ENCODE assay signal across 20 cellular contexts in the genomic region with DNA sequence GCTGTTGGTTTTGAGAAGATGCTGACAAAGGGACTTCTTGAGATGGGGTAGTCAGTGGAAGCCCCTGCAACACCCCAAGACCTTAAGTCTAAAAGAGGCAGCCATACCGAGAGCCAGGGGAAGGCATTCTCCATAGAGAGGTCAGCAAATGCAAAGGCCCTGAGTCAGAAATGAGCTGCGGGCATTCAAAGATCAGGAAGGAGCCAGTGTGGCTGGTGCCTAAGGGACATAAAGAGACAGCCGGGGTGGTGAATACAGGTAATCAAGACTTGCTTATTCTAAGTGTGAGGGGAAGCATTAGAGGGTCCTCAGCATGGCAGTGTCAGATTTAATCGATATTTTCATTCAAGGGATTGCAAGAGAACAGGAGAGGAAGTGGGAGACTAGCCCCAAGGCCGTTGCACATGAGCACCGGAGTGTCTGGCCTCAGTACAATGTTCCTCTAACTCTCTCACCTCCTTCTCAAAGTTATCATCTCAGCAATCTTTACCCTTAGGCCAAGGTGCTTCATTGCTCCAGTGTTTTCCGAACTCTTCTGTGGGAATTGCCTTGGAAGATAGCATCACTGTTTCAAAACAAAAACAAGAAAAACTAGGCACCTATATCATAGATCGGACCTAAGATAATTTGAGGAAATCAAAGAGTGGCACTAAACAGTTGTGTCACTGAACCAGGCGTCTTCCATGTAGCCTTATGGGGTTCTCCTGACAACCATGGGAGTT.
"Had no signal": no experiment of that assay in that cellular context is flagged by ENCODE, and none has a peak within 500 bp of the region (broad histone marks: within the 10 kb centered on the region; RNA-seq: fewer than 3 reads in every experiment).

No MANE protein-coding gene starts in this region.

- FAIRE-seq: astrocyte had no signal

- H3K4me1 Mint-ChIP-seq: activated CD4-positive, alpha-beta T cell treated with anti-CD3 and anti-CD28 coated beads for 36 hours; activated CD4-positive, alpha-beta T cell treated with anti-CD3 and anti-CD28 coated beads, Interleukin-2, amount 10 ng/mL, durations not matched to agents 7 days and 5 days; WTC11 had no signal

- H3K36me3 ChIP-seq: adrenal gland, SJCRH30 had no signal

- H2AFZ ChIP-seq: PC-9 had no signal

- H3K4me3 Mint-ChIP-seq: activated CD4-positive, alpha-beta T cell treated with anti-CD3 and anti-CD28 coated beads for 36 hours; activated CD4-positive, alpha-beta T cell treated with anti-CD3 and anti-CD28 coated beads, Interleukin-2, amount 10 ng/mL, durations not matched to agents 7 days and 5 days; activated CD8-positive, alpha-beta T cell treated with anti-CD3 and anti-CD28 coated beads, Interleukin-2, amount 10 ng/mL, durations not matched to agents 7 days and 5 days; activated naive CD4-positive, alpha-beta T cell treated with anti-CD3 and anti-CD28 coated beads for 36 hours; activated T-cell treated with anti-CD3 and anti-CD28 coated beads, Interleukin-2, amount 50 U/mL, for 24 hours; activated T-helper 1 cell treated with anti-CD3 and anti-CD28 coated beads, Interleukin-12 subunit alpha, Interleukin-12 subunit beta, Interleukin-2, Interleukin-4 antibody, amounts not matched to agents 30 ng/mL and 10 ng/mL and 1 ng/mL, durations not matched to agents 14 hours and 24 hours and 36 hours; T-helper 1 cell treated with Interleukin-12 subunit alpha and Interleukin-12 subunit beta and Interleukin-4 antibody, amounts not matched to agents 30 μg/mL and 1 μg/mL, for 36 hours; T-helper 2 cell treated with Interferon-gamma antibody and Interleukin-4, amounts not matched to agents 5 μg/mL and 100 μg/mL, for 36 hours; WTC11 had no signal

- H3K9me3 ChIP-seq: adrenal gland, body of pancreas, SJCRH30 had no signal

- H3K9me3 Mint-ChIP-seq: activated CD4-positive, alpha-beta T cell treated with anti-CD3 and anti-CD28 coated beads, Interleukin-2, amount 10 ng/mL, durations not matched to agents 7 days and 5 days; activated naive CD4-positive, alpha-beta T cell treated with anti-CD3 and anti-CD28 coated beads for 36 hours; activated naive CD4-positive, alpha-beta T cell treated with anti-CD3 and anti-CD28 coated beads, Interleukin-2, amount 50 U/mL, for 72 hours; activated T-cell treated with anti-CD3 and anti-CD28 coated beads, Interleukin-2, amount 50 U/mL, for 24 hours; activated T-helper 1 cell treated with anti-CD3 and anti-CD28 coated beads, Interleukin-12 subunit alpha, Interleukin-12 subunit beta, Interleukin-2, Interleukin-4 antibody, amounts not matched to agents 30 ng/mL and 10 ng/mL and 1 ng/mL, durations not matched to agents 14 hours and 24 hours and 36 hours; T-helper 1 cell treated with Interleukin-12 subunit alpha and Interleukin-12 subunit beta and Interleukin-4 antibody, amounts not matched to agents 30 μg/mL and 1 μg/mL, for 36 hours; T-helper 2 cell treated with Interferon-gamma antibody and Interleukin-4, amounts not matched to agents 5 μg/mL and 100 μg/mL, for 36 hours; WTC11 had no signal

- H3K27ac Mint-ChIP-seq: activated CD4-positive, alpha-beta T cell treated with anti-CD3 and anti-CD28 coated beads for 36 hours; activated CD4-positive, alpha-beta T cell treated with anti-CD3 and anti-CD28 coated beads, Interleukin-2, amount 10 ng/mL, durations not matched to agents 7 days and 5 days; activated CD8-positive, alpha-beta T cell treated with anti-CD3 and anti-CD28 coated beads, Interleukin-2, amount 10 ng/mL, durations not matched to agents 7 days and 5 days; activated naive CD4-positive, alpha-beta T cell treated with anti-CD3 and anti-CD28 coated beads for 36 hours; activated naive CD4-positive, alpha-beta T cell treated with anti-CD3 and anti-CD28 coated beads, Interleukin-2, amount 50 U/mL, for 72 hours; activated T-cell treated with anti-CD3 and anti-CD28 coated beads, Interleukin-2, amount 50 U/mL, for 24 hours; activated T-helper 1 cell treated with anti-CD3 and anti-CD28 coated beads, Interleukin-12 subunit alpha, Interleukin-12 subunit beta, Interleukin-2, Interleukin-4 antibody, amounts not matched to agents 30 ng/mL and 10 ng/mL and 1 ng/mL, durations not matched to agents 14 hours and 24 hours and 36 hours; T-helper 1 cell treated with Interleukin-12 subunit alpha and Interleukin-12 subunit beta and Interleukin-4 antibody, amounts not matched to agents 30 μg/mL and 1 μg/mL, for 36 hours; T-helper 2 cell treated with Interferon-gamma antibody and Interleukin-4, amounts not matched to agents 5 μg/mL and 100 μg/mL, for 36 hours; WTC11 had no signal

- DNase-seq: NCI-H1436 treated with DMSO at 0.1 percent for 48 hours had no signal

- H3K27me3 ChIP-seq: adrenal gland, body of pancreas had no signal

- ATAC-seq: activated CD4-positive, CD25-positive, alpha-beta regulatory T cell treated with anti-CD3 and anti-CD28 coated beads, Interleukin-2, amount 50 U/mL, for 24 hours had no signal

- H3K27ac ChIP-seq: adrenal gland, body of pancreas, PC-9, RWPE1, SJCRH30, SK-N-MC had no signal

- H3K4me1 ChIP-seq: SJCRH30 had no signal

- H3K36me3 Mint-ChIP-seq: activated naive CD4-positive, alpha-beta T cell treated with anti-CD3 and anti-CD28 coated beads, Interleukin-2, amount 50 U/mL, for 72 hours; WTC11 had no signal

- H3K4me3 ChIP-seq: adrenal gland, body of pancreas, K562, PC-9, SJCRH30, SK-N-MC had no signal

- H3K4me2 ChIP-seq: PC-9 had no signal
